ENCODE assay signal across 27 cellular contexts in genomic region chr22:45922256-45922655, GRCh38. TPM values are rescaled to one million over a fixed set of nuclear protein-coding genes. Genes with fewer than 3 reads are reported as not detected.
"Had no signal": no experiment of that assay in that cellular context is flagged by ENCODE, and none has a peak within 500 bp of the region (broad histone marks: within the 10 kb centered on the region; RNA-seq: fewer than 3 reads in every experiment).

No MANE protein-coding gene starts in this region.

- H3K27me3 ChIP-seq: ascending aorta, cardiac muscle cell, Peyer's patch had no signal

- DNase-seq: activated CD4-positive, alpha-beta T cell treated with anti-CD3 and anti-CD28 coated beads, Interleukin-2, amount 10 ng/mL, durations not matched to agents 7 days and 5 days; activated CD4-positive, alpha-beta T cell treated with anti-CD3 and anti-CD28 coated beads, Interleukin-2, amount 50 U/mL, for 48 hours; activated CD8-positive, alpha-beta T cell treated with anti-CD3 and anti-CD28 coated beads, Interleukin-2, amount 10 ng/mL, durations not matched to agents 7 days and 5 days; activated gamma-delta T cell; activated naive CD4-positive, alpha-beta T cell treated with Interleukin-2 at 50 U/mL for 16 hours; activated naive CD8-positive, alpha-beta T cell treated with anti-CD3 and anti-CD28 coated beads, Interleukin-2, amount 10 ng/mL, durations not matched to agents 7 days and 5 days; activated T-cell treated with anti-CD3 and anti-CD28 coated beads, Interleukin-2, amount 50 U/mL, for 24 hours; amygdala; NCI-H1105; NCI-H1417 treated with DMSO at 0.1 percent for 48 hours; NCI-H187 treated with DMSO at 0.1 percent for 48 hours; NCI-H2081; NCI-H226; NCI-H446 treated with DMSO at 0.1 percent for 48 hours; NCI-H524; NCI-H69; NCI-H82; NK-92 treated with Interleukin-12 subunit alpha and Interleukin-12 subunit beta, amount 100 ng/mL, for 24 hours; PC-3; Peyer's patch; RPMI8226 had no signal

- H3K36me3 ChIP-seq: ascending aorta, cardiac muscle cell, Peyer's patch had no signal

- H3K27ac ChIP-seq: ascending aorta, cardiac muscle cell, coronary artery, Peyer's patch, SK-N-MC had no signal

- H3K4me3 ChIP-seq: ascending aorta, cardiac muscle cell, coronary artery, Peyer's patch, SK-N-MC had no signal

RNA-seq across cellular contexts. Expression of gene WNT7B, which starts 54.7 kb away (rescaled TPM):
- total RNA-seq: activated CD4-positive, alpha-beta T cell treated with anti-CD3 and anti-CD28 coated beads, Interleukin-2, amount 10 ng/mL, durations not matched to agents 7 days and 5 days; activated CD8-positive, alpha-beta T cell treated with anti-CD3 and anti-CD28 coated beads, Interleukin-2, amount 10 ng/mL, durations not matched to agents 7 days and 5 days; activated naive CD8-positive, alpha-beta T cell treated with anti-CD3 and anti-CD28 coated beads, Interleukin-2, amount 10 ng/mL, durations not matched to agents 7 days and 5 days; activated T-helper 2 cell treated with anti-CD3 and anti-CD28 coated beads, Interferon-gamma antibody, Interleukin-2, Interleukin-4, amounts not matched to agents 10 μg/mL and 5 μg/mL and 100 μg/mL, durations not matched to agents 14 hours and 24 hours and 36 hours; ascending aorta; cardiac muscle cell; Peyer's patch; Right ventricle myocardium inferior had no signal
- polyA plus RNA-seq: cardiac muscle cell had no signal
